ENCODE assay signal across 21 cellular contexts in the genomic region with DNA sequence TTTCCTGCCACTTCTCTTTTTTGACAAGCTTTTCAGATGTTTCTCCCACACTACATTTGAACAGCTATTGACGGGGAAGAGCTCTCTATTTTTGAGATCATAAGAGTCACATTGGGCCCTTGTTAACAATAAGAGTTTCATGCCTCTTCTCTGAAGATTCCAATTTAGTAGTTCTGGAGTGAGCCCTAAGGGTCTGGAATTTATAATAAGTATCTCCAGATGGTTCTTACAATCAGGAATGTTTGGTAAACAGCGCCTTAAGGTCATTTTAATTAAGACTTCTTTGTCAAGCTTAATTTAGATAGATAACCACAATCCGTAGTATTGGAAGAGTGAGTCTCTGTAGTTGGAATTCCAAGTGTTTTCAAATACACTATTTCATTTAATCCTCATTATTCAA.
DNase-seq lines count a peak whose midpoint lies in the region; ATAC-seq and TF ChIP-seq lines count a peak whose summit lies in the region.
"Had no signal": no experiment of that assay in that cellular context is flagged by ENCODE, and none has a peak within 500 bp of the region (broad histone marks: within the 10 kb centered on the region; RNA-seq: fewer than 3 reads in every experiment).

No MANE protein-coding gene starts in this region.

- WGBS in esophagus squamous epithelium, 2 donors = 72 to 73% methylated on average over 3 of the region's 3 CpGs

- no peak overlapping the region for H3K4me3 ChIP-seq in Karpas-422 (ENCODE audit: low read length)
- no peak overlapping the region for H3K4me3 ChIP-seq in osteoblast (ENCODE audit: insufficient read depth, low read length)
- no peak overlapping the region for H3K4me3 ChIP-seq in esophagus squamous epithelium
- H3K4me3 ChIP-seq: GM23248, Peyer's patch had no signal

- H3K9ac ChIP-seq in Karpas-422 (ENCODE audit: low read length) = no peak overlapping the region
- H3K9ac ChIP-seq: GM23248, SK-N-SH had no signal

- peak overlapping the region; percentile 8; the same call in 1 of the 2 replicates for H2AFZ ChIP-seq in Karpas-422 (ENCODE audit: low read length)
- H2AFZ ChIP-seq in osteoblast (ENCODE audit: low read length) = no peak overlapping the region
- H2AFZ ChIP-seq: GM23248 had no signal

- 0 out of 2 replicates have a peak, but pooled peaks cover 7% of the 10 kb centered on the region for H3K9me3 ChIP-seq in Karpas-422 (ENCODE audit: low read length)
- H3K9me3 ChIP-seq in osteoblast (ENCODE audit: low read depth, low read length) = no peaks in the 10 kb centered on the region
- H3K9me3 ChIP-seq in esophagus squamous epithelium = no peaks in the 10 kb centered on the region
- H3K9me3 ChIP-seq: Peyer's patch, SK-N-SH had no signal

- H3K9me2 ChIP-seq in Karpas-422 (replicated peaks; ENCODE audit: insufficient read depth, low read length) = no peaks in the 10 kb centered on the region
- H3K9me2 ChIP-seq: SK-N-SH had no signal

- no peak for TF ChIP-seq CTCF in osteoblast (IDR thresholded peaks at IDR 0.05; ENCODE audit: extremely low read depth, low read depth, low read length)
- no peak for TF ChIP-seq CTCF in esophagus squamous epithelium (IDR thresholded peaks at IDR 0.05)

- peak; percentile 34 for DNase-seq in COLO829 (ENCODE audit: low spot score)
- no peak for DNase-seq in Karpas-422
- DNase-seq in epidermal melanocyte (ENCODE audit: insufficient read length, low spot score) = peak; percentile 61
- peak; percentile 3 for DNase-seq in osteoblast (ENCODE audit: insufficient read length, low spot score, missing footprints)
- DNase-seq in esophagus squamous epithelium (lab: John Stamatoyannopoulos, UW) = no peak
- DNase-seq in middle frontal gyrus (ENCODE audit: extremely low spot score, low spot score) = no peak
- DNase-seq: COR-L47, DMS 273 treated with DMSO at 0.1 percent for 48 hours, GF-D8, GM23248, HCEC 1CT, KG1, NCI-H1436, NCI-H1930, NCI-H2171 treated with DMSO at 0.1 percent for 48 hours, NCI-H446, NCI-H526 treated with DMSO at 0.1 percent for 48 hours, Peyer's patch, SK-N-SH had no signal

- H3K4me2 ChIP-seq in Karpas-422 (ENCODE audit: low read depth, low read length, poor library complexity, severe bottlenecking) = no peak overlapping the region
- H3K4me2 ChIP-seq in osteoblast (ENCODE audit: insufficient read depth, low read length) = no peak overlapping the region
- H3K4me2 ChIP-seq: SK-N-SH had no signal

- H3K79me2 ChIP-seq in Karpas-422 (ENCODE audit: low read length) (no peaks in the 10 kb centered on the region), osteoblast (ENCODE audit: insufficient read depth, low read length) (no peaks in the 10 kb centered on the region)

- H3K36me3 ChIP-seq in Karpas-422 (ENCODE audit: insufficient read depth, low read length) = no peaks in the 10 kb centered on the region; the same call in 1 of the 2 replicates
- H3K36me3 ChIP-seq in osteoblast (ENCODE audit: insufficient read depth, low read length) = no peaks in the 10 kb centered on the region
- H3K36me3 ChIP-seq in esophagus squamous epithelium = no peaks in the 10 kb centered on the region
- H3K36me3 ChIP-seq: Peyer's patch had no signal

- H4K20me1 ChIP-seq in Karpas-422 (ENCODE audit: insufficient read depth, low read depth, low read length) = no peaks in the 10 kb centered on the region
- no peaks in the 10 kb centered on the region for H4K20me1 ChIP-seq in osteoblast (ENCODE audit: insufficient read depth, low read length)

- H3K27ac ChIP-seq in Karpas-422 (ENCODE audit: low read length) (no peak overlapping the region), osteoblast (ENCODE audit: low read depth, low read length) (no peak overlapping the region), esophagus squamous epithelium (no peak overlapping the region)
- H3K27ac ChIP-seq: GM23248, Peyer's patch had no signal

- TF ChIP-seq POLR2A in esophagus squamous epithelium (IDR thresholded peaks at IDR 0.05) = no peak

- H3K4me1 ChIP-seq in Karpas-422 (ENCODE audit: low read length) (peaks cover 15% of the 10 kb centered on the region), osteoblast (ENCODE audit: insufficient read depth, low read length) (peaks cover 19% of the 10 kb centered on the region), esophagus squamous epithelium (peaks cover 10 to 37% (median 13%) of the 10 kb centered on the region in 3 donors)
- H3K4me1 ChIP-seq: Peyer's patch had no signal

- no peak for ATAC-seq in HG03159 (IDR thresholded peaks at IDR 0.05; ENCODE audit: unreplicated experiment)
- ATAC-seq: Right ventricle myocardium inferior had no signal

- H3K27me3 ChIP-seq in Karpas-422 (ENCODE audit: low read length) = no peaks in the 10 kb centered on the region
- H3K27me3 ChIP-seq in osteoblast (ENCODE audit: insufficient read depth, low read length) = no peaks in the 10 kb centered on the region
- H3K27me3 ChIP-seq in esophagus squamous epithelium = no peaks in the 10 kb centered on the region
- H3K27me3 ChIP-seq: Peyer's patch had no signal

- intact Hi-C loops in esophagus squamous epithelium (cut with DNase I) = no loop called here

Comparison
In these comparisons a context has a peak if more than half of its experiments do, and no peak if none do; other contexts are left out.
1. DNase-seq: peak in COLO829 (single experiment), epidermal melanocyte (single experiment) and osteoblast (single experiment); none in Karpas-422 (single experiment), esophagus squamous epithelium (single experiment) and middle frontal gyrus (single experiment).